ENCODE assay signal across 1 cellular context in the genomic region with DNA sequence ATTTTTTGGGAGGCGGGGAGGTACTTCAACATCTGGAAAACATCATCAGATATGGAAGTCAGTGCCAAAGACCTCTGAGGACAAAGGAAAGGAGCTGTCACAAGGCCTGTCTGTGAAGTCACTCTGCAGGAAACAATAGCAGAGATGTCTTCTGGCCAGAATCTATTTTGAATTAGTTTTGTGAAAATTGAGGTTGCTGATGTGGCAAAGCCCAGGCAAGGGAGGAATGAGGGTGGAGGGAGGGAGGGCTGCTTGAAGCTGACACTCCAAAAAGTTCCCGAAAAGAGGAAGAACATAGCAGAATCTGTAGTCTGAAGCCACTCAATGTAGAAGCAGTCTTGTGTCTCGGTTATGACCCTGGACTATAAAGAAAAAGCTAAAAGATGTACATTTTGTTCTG.
TF ChIP-seq lines count a peak whose summit lies in the region.

No MANE protein-coding gene starts in this region.

TF ChIP-seq in SK-N-SH, 30 proteins besides CTCF, POLR2A, EP300 and RAD21 (continued from another document):
- TF ChIP-seq, protein P1, sequence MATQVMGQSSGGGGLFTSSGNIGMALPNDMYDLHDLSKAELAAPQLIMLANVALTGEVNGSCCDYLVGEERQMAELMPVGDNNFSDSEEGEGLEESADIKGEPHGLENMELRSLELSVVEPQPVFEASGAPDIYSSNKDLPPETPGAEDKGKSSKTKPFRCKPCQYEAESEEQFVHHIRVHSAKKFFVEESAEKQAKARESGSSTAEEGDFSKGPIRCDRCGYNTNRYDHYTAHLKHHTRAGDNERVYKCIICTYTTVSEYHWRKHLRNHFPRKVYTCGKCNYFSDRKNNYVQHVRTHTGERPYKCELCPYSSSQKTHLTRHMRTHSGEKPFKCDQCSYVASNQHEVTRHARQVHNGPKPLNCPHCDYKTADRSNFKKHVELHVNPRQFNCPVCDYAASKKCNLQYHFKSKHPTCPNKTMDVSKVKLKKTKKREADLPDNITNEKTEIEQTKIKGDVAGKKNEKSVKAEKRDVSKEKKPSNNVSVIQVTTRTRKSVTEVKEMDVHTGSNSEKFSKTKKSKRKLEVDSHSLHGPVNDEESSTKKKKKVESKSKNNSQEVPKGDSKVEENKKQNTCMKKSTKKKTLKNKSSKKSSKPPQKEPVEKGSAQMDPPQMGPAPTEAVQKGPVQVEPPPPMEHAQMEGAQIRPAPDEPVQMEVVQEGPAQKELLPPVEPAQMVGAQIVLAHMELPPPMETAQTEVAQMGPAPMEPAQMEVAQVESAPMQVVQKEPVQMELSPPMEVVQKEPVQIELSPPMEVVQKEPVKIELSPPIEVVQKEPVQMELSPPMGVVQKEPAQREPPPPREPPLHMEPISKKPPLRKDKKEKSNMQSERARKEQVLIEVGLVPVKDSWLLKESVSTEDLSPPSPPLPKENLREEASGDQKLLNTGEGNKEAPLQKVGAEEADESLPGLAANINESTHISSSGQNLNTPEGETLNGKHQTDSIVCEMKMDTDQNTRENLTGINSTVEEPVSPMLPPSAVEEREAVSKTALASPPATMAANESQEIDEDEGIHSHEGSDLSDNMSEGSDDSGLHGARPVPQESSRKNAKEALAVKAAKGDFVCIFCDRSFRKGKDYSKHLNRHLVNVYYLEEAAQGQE (IDR thresholded peaks at IDR 0.05; ENCODE audit: low read depth, low read length): no peak
- no peak for TF ChIP-seq RCOR1 (IDR thresholded peaks at IDR 0.05; ENCODE audit: low read length)
- no peak for TF ChIP-seq GATA2 (CRISPR knock-in tag; IDR thresholded peaks at IDR 0.05)
- TF ChIP-seq SMC3 (IDR thresholded peaks at IDR 0.05; ENCODE audit: low read depth, low read length): no peak
- no peak for TF ChIP-seq POLR2AphosphoS5 (IDR thresholded peaks at IDR 0.05; ENCODE audit: low read depth, low read length)
- TF ChIP-seq NFIC (IDR thresholded peaks at IDR 0.05; ENCODE audit: borderline replicate concordance): no peak
- no peak for TF ChIP-seq CHD2 (IDR thresholded peaks at IDR 0.05; ENCODE audit: low read length, partially characterized antibody)
- no peak for TF ChIP-seq GABPA (IDR thresholded peaks at IDR 0.05; ENCODE audit: low read depth)
- TF ChIP-seq MXI1 (IDR thresholded peaks at IDR 0.05; ENCODE audit: low read depth, low read length): no peak
- TF ChIP-seq, protein P2, sequence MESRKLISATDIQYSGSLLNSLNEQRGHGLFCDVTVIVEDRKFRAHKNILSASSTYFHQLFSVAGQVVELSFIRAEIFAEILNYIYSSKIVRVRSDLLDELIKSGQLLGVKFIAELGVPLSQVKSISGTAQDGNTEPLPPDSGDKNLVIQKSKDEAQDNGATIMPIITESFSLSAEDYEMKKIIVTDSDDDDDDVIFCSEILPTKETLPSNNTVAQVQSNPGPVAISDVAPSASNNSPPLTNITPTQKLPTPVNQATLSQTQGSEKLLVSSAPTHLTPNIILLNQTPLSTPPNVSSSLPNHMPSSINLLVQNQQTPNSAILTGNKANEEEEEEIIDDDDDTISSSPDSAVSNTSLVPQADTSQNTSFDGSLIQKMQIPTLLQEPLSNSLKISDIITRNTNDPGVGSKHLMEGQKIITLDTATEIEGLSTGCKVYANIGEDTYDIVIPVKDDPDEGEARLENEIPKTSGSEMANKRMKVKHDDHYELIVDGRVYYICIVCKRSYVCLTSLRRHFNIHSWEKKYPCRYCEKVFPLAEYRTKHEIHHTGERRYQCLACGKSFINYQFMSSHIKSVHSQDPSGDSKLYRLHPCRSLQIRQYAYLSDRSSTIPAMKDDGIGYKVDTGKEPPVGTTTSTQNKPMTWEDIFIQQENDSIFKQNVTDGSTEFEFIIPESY (IDR thresholded peaks at IDR 0.05; ENCODE audit: borderline replicate concordance, low read depth): no peak
- TF ChIP-seq SIN3A (IDR thresholded peaks at IDR 0.05; ENCODE audit: borderline replicate concordance, low read depth, low read length): no peak
- TF ChIP-seq EZH2phosphoT487 (IDR thresholded peaks at IDR 0.05; ENCODE audit: borderline replicate concordance, low read depth): no peak
- TF ChIP-seq, protein P3, sequence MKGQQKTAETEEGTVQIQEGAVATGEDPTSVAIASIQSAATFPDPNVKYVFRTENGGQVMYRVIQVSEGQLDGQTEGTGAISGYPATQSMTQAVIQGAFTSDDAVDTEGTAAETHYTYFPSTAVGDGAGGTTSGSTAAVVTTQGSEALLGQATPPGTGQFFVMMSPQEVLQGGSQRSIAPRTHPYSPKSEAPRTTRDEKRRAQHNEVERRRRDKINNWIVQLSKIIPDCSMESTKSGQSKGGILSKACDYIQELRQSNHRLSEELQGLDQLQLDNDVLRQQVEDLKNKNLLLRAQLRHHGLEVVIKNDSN (IDR thresholded peaks at IDR 0.05; ENCODE audit: borderline replicate concordance, low read depth): no peak
- TF ChIP-seq, protein P4, sequence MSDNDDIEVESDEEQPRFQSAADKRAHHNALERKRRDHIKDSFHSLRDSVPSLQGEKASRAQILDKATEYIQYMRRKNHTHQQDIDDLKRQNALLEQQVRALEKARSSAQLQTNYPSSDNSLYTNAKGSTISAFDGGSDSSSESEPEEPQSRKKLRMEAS (IDR thresholded peaks at IDR 0.05; ENCODE audit: low read depth): no peak
- no peak for TF ChIP-seq MEF2A (IDR thresholded peaks at IDR 0.05; ENCODE audit: borderline replicate concordance, low read depth)
- no peak for TF ChIP-seq FOXJ3 (CRISPR knock-in tag; IDR thresholded peaks at IDR 0.05)
